In genomic region chr14:100540141-100540925, GRCh38 we compare ENCODE assay signal across 12 cellular contexts. TPM values are rescaled to one million over a fixed set of nuclear protein-coding genes. Genes with fewer than 3 reads are reported as not detected.
DNase-seq lines count a peak whose midpoint lies in the region; ATAC-seq and TF ChIP-seq lines count a peak whose summit lies in the region.
"Had no signal": no experiment of that assay in that cellular context is flagged by ENCODE, and none has a peak within 500 bp of the region (broad histone marks: within the 10 kb centered on the region; RNA-seq: fewer than 3 reads in every experiment).

No MANE protein-coding gene starts in this region.

- H3K27ac ChIP-seq in Panc1 (ENCODE audit: low read length) (no peak overlapping the region), psoas muscle (no peak overlapping the region)
- H3K27ac ChIP-seq: parathyroid adenoma had no signal

- no peak; the same call in 1 of the 2 replicates for TF ChIP-seq CTCF in Panc1 (IDR thresholded peaks at IDR 0.05)
- TF ChIP-seq CTCF in glutamatergic neuron (IDR thresholded peaks at IDR 0.05; ENCODE audit: partially characterized antibody, unreplicated experiment), result peak; percentile 53
- TF ChIP-seq CTCF in psoas muscle (IDR thresholded peaks at IDR 0.05), result no peak

- intact Hi-C loops in Panc1 (cut with micrococcal nuclease; ENCODE audit: unreplicated experiment), result loop anchor here (10.0 kb wide), 1 partner anchor 156 kb away; no protein-coding TSS in a partner anchor
- intact Hi-C loops in psoas muscle (cut with DNase I), result no loop called here

- no peak overlapping the region for H3K4me3 ChIP-seq in Panc1 (ENCODE audit: low read depth in 2 of 2, low read length in 2 of 2)
- no peak overlapping the region for H3K4me3 ChIP-seq in psoas muscle
- H3K4me3 ChIP-seq: HAP-1 had no signal

- H3K36me3 Mint-ChIP-seq in glutamatergic neuron (ENCODE audit: unreplicated experiment), result no peaks in the 10 kb centered on the region

- peaks cover 2% of the 10 kb centered on the region for H3K4me1 Mint-ChIP-seq in glutamatergic neuron (ENCODE audit: low read depth, unreplicated experiment)

- H3K36me3 ChIP-seq in Panc1 (ENCODE audit: control insufficient read depth, insufficient read depth, low read length) (no peaks in the 10 kb centered on the region), psoas muscle (ENCODE audit: insufficient read depth in 1 of 2, low read depth in 1 of 2) (no peaks in the 10 kb centered on the region)
- H3K36me3 ChIP-seq: HAP-1 had no signal

- no peaks in the 10 kb centered on the region for H3K27me3 ChIP-seq in Panc1 (ENCODE audit: control insufficient read depth, insufficient read depth, low read length)
- no peaks in the 10 kb centered on the region for H3K27me3 ChIP-seq in psoas muscle (ENCODE audit: insufficient read depth in 3 of 3, low read length in 2 of 3)

- ATAC-seq in Panc1 (peak; percentile 62), psoas muscle (peak in 1 of 4 donors; percentile 31), HG03520 (IDR thresholded peaks at IDR 0.05; ENCODE audit: unreplicated experiment) (no peak)

- H3K9me3 ChIP-seq in Panc1 (ENCODE audit: control insufficient read depth, insufficient read depth, low read depth, low read length), result no peaks in the 10 kb centered on the region
- H3K9me3 ChIP-seq in psoas muscle, result no peaks in the 10 kb centered on the region
- H3K9me3 ChIP-seq: HAP-1 had no signal

- peak; percentile 38 for DNase-seq in DMS 273 (lab: John Stamatoyannopoulos, UW; ENCODE audit: unreplicated experiment)
- DNase-seq in DMS 273 treated with DMSO at 0.1 percent for 48 hours (lab: John Stamatoyannopoulos, UW), result no peak
- DNase-seq in Panc1 (ENCODE audit: low read depth, low spot score), result no peak
- peak; percentile 76 for DNase-seq in glutamatergic neuron
- DNase-seq in psoas muscle, result peak; percentile 7 to 46
- no peak for DNase-seq in stimulated activated CD8-positive, alpha-beta memory T cell treated with anti-CD3 and anti-CD28 coated beads, Interleukin-4, amount 100 ng/mL, for 48 hours
- DNase-seq in activated T-cell treated with anti-CD3 and anti-CD28 coated beads, Interleukin-2, amount 50 U/mL, for 1 hour, result no peak
- DNase-seq: hypothalamus had no signal

- CTCF ChIA-PET in Panc1 (lab: Charles Lee), result no interaction called here

- 92 to 95% (median 93%) methylated on average over 25 to 28 of the region's 28 CpGs for WGBS in psoas muscle, 3 donors

- POLR2A ChIA-PET in Panc1 (lab: Charles Lee), result no interaction called here

- no TSS peak for BruUV-seq in Panc1 (replicated peaks; lab: Mats Ljungman, UMichigan)

- H3K27me3 Mint-ChIP-seq in glutamatergic neuron (ENCODE audit: unreplicated experiment), result peaks cover 7% of the 10 kb centered on the region
- H3K27me3 Mint-ChIP-seq: central memory CD8-positive, alpha-beta T cell had no signal

- H3K4me1 ChIP-seq in Panc1 (ENCODE audit: control insufficient read depth, insufficient read depth, low read length) (peaks cover 10% of the 10 kb centered on the region), psoas muscle (no peaks in the 10 kb centered on the region)
- H3K4me1 ChIP-seq: HAP-1, parathyroid adenoma had no signal

- peaks cover 2% of the 10 kb centered on the region for H3K9me3 Mint-ChIP-seq in glutamatergic neuron (ENCODE audit: unreplicated experiment)
- H3K9me3 Mint-ChIP-seq: central memory CD8-positive, alpha-beta T cell had no signal

- in situ Hi-C loops in Panc1 (cut with HindIII; ENCODE audit: low pct_unique_long_range_greater_than_20kb, low sequenced_read_pairs), result no loop called here

- H3K27ac Mint-ChIP-seq in glutamatergic neuron (ENCODE audit: unreplicated experiment), result no peak overlapping the region

- H3K4me3 Mint-ChIP-seq in glutamatergic neuron (ENCODE audit: unreplicated experiment), result no peak overlapping the region
- H3K4me3 Mint-ChIP-seq: central memory CD8-positive, alpha-beta T cell had no signal

RNA-seq across cellular contexts. Expression of gene BEGAIN, which starts 46.9 kb away (rescaled TPM):
- total RNA-seq in Panc1 (2021; ENCODE audit: unreplicated experiment) (26.5 TPM), glutamatergic neuron (ENCODE audit: unreplicated experiment) (7.0 TPM), psoas muscle (1 to 10 TPM in 2 of 4 donors, under 1 TPM in 2; 0.13 to 1.0 (median 0.91) TPM)
- 37.2 TPM for polyA plus RNA-seq in Panc1 (2012; ENCODE audit: insufficient read length)
- polyA plus RNA-seq in psoas muscle, result under 1 TPM in 2 of 3 donors, not detected in 1; 0.08 to 0.14 TPM

Comparison
In these comparisons a context has a peak if more than half of its experiments do, and no peak if none do; other contexts are left out.
1. DNase-seq: peak in DMS 273 (single experiment), glutamatergic neuron (single experiment) and psoas muscle (2 of 2); none in DMS 273 treated with DMSO at 0.1 percent for 48 hours (single experiment), Panc1 (single experiment), stimulated activated CD8-positive, alpha-beta memory T cell treated with anti-CD3 and anti-CD28 coated beads, Interleukin-4, amount 100 ng/mL, for 48 hours (single experiment) and activated T-cell treated with anti-CD3 and anti-CD28 coated beads, Interleukin-2, amount 50 U/mL, for 1 hour (single experiment).